Comparison of ENCODE assay signal across 12 cellular contexts in genomic region chr10:114271014-114271778, GRCh38. TPM values are rescaled to one million over a fixed set of nuclear protein-coding genes. Genes with fewer than 3 reads are reported as not detected.
A peak's percentile ranks its signal among the peaks of the same experiment; 100 is the strongest.
DNase-seq lines count a peak whose midpoint lies in the region; ATAC-seq, FAIRE-seq and TF ChIP-seq lines count a peak whose summit lies in the region.
"Had no signal": no experiment of that assay in that cellular context is flagged by ENCODE, and none has a peak within 500 bp of the region (broad histone marks: within the 10 kb centered on the region; RNA-seq: fewer than 3 reads in every experiment).

No MANE protein-coding gene starts in this region.

- H3K36me3 Mint-ChIP-seq in Caco-2 (ENCODE audit: insufficient read depth, unreplicated experiment), result no peaks in the 10 kb centered on the region
- H3K36me3 Mint-ChIP-seq in osteocyte (ENCODE audit: unreplicated experiment), result no peaks in the 10 kb centered on the region

- TF ChIP-seq CTCF in Caco-2 (IDR thresholded peaks at IDR 0.05; ENCODE audit: insufficient read depth in 1 of 2, low read depth in 1 of 2, low read length in 1 of 2, severe bottlenecking in 1 of 2, unreplicated experiment in 1 of 2), result no peak
- TF ChIP-seq CTCF in epithelial cell of esophagus (IDR thresholded peaks at IDR 0.05; ENCODE audit: insufficient read depth, low read depth, low read length, missing control alignments), result no peak
- TF ChIP-seq CTCF in osteocyte (IDR thresholded peaks at IDR 0.05), result no peak

- DNase-seq in Caco-2 (no peak), M059J (ENCODE audit: low read depth) (peak; percentile 88), epithelial cell of esophagus (ENCODE audit: low read depth) (peak; percentile 93), osteocyte (ENCODE audit: extremely low spot score, unreplicated experiment) (no peak), HTR-8/SVneo (ENCODE audit: insufficient read length, low spot score) (no peak), head of caudate nucleus (no peak), HCEC 1CT (no peak)
- DNase-seq: activated CD8-positive, alpha-beta memory T cell treated with anti-CD3 and anti-CD28 coated beads, Interleukin-2, amount 50 U/mL, for 4 hours; hypothalamus; NCI-H2171 treated with DMSO at 0.1 percent for 48 hours had no signal

- H3K36me3 ChIP-seq in Caco-2 (ENCODE audit: control insufficient read depth, insufficient read depth, low read length), result peaks cover 2% of the 10 kb centered on the region; the same call in 1 of the 2 replicates
- H3K36me3 ChIP-seq: Peyer's patch had no signal

- no peaks in the 10 kb centered on the region for H3K27me3 ChIP-seq in Caco-2 (replicated peaks; ENCODE audit: control insufficient read depth, insufficient read depth, low read length)
- H3K27me3 ChIP-seq: Peyer's patch had no signal

- H3K4me1 Mint-ChIP-seq in Caco-2 (ENCODE audit: low read depth, unreplicated experiment), result peaks cover 12% of the 10 kb centered on the region
- peaks cover 15% of the 10 kb centered on the region for H3K4me1 Mint-ChIP-seq in osteocyte (ENCODE audit: unreplicated experiment)

- FAIRE-seq in HTR-8/SVneo (lab: Jason Lieb, UNC), result no peak

- H3K4me3 ChIP-seq in Caco-2 (ENCODE audit: low read depth, low read length) (no peak overlapping the region), epithelial cell of esophagus (ENCODE audit: low read length) (no peak overlapping the region)
- H3K4me3 ChIP-seq: Peyer's patch had no signal

- peaks cover 16% of the 10 kb centered on the region for H3K4me1 ChIP-seq in Caco-2
- H3K4me1 ChIP-seq: Peyer's patch had no signal

- intact Hi-C loops in Caco-2 (cut with micrococcal nuclease; ENCODE audit: unreplicated experiment) (no loop called here), head of caudate nucleus (cut with DNase I) (no loop called here)

- H3K9me3 Mint-ChIP-seq in Caco-2 (ENCODE audit: unreplicated experiment), result no peaks in the 10 kb centered on the region
- no peaks in the 10 kb centered on the region for H3K9me3 Mint-ChIP-seq in osteocyte (ENCODE audit: unreplicated experiment)

- H3K27me3 Mint-ChIP-seq in Caco-2 (ENCODE audit: insufficient read depth, unreplicated experiment), result no peaks in the 10 kb centered on the region
- H3K27me3 Mint-ChIP-seq in osteocyte (ENCODE audit: unreplicated experiment), result no peaks in the 10 kb centered on the region

- H3K9me3 ChIP-seq in Caco-2, result no peaks in the 10 kb centered on the region
- H3K9me3 ChIP-seq: Peyer's patch had no signal

- POLR2A ChIA-PET in Caco-2 (lab: Charles Lee), result no interaction called here

- no TSS peak for BruUV-seq in Caco-2 (replicated peaks; lab: Mats Ljungman, UMichigan)

- CTCF ChIA-PET in Caco-2 (lab: Charles Lee), result interaction anchor here (0.6 kb wide), 1 partner anchor 65 kb away, joined by 3 read pairs; no protein-coding TSS in a partner anchor

- ATAC-seq in HG03196 (IDR thresholded peaks at IDR 0.05; ENCODE audit: unreplicated experiment), result no peak

- H3K4me3 Mint-ChIP-seq in Caco-2 (ENCODE audit: unreplicated experiment) (peak overlapping the region; percentile 19), osteocyte (ENCODE audit: unreplicated experiment) (no peak overlapping the region)

- H3K27ac Mint-ChIP-seq in Caco-2 (ENCODE audit: unreplicated experiment) (peak overlapping the region; percentile 57), osteocyte (ENCODE audit: unreplicated experiment) (peak overlapping the region; percentile 25)

RNA-seq across cellular contexts. Expression of gene VWA2, which starts 32.1 kb away (rescaled TPM):
- 1.2 and 1.3 TPM in 2 replicates for total RNA-seq in Caco-2 (2022)
- not detected in 2 replicates for total RNA-seq in M059J (2014; rRNA removed; shearing (Covaris generic))
- total RNA-seq in osteocyte, result not detected in 2 replicates

Comparison
In these comparisons a context has a peak if more than half of its experiments do, and no peak if none do; other contexts are left out.
1. DNase-seq: peak in M059J (single experiment) and epithelial cell of esophagus (single experiment); none in Caco-2 (0 of 2), osteocyte (single experiment), HTR-8/SVneo (single experiment), head of caudate nucleus (0 of 42) and HCEC 1CT (single experiment).